In the genomic region with DNA sequence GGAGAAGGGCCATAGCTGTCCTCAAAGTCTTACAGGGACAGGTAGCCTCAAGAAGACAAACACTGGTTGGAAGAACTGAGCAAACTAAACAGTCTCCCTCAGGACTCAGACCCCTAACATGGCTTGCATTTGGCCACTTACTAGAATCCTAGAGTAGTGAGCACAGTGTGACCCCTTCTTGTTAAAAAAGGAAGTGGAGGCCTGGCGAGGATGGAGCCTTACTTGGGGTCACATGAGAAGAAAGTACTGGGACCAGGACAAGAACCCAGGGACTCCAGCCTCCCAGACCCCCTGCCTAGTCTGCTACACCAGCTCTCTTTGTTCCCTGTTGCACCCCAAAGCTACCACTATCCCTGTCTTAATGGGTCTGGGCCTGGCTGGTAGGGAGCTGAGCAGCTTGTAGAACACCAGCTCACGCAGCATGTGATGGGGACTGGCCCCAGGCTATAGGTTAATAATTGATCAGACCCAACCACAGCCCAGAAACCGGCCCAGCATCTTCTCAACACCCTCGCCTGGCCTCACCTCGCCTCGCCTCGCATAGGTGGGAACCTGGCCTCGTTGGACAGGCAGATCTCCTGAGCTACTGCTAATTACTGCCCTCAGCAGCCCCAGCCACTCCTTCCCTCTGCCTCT, we compare ENCODE assay signal across 1 cellular context.
TF ChIP-seq lines count a peak whose summit lies in the region.

No MANE protein-coding gene starts in this region.

TF ChIP-seq in HepG2, 621 proteins besides CTCF, POLR2A, EP300 and RAD21 (continued from another document and continues in another):
- TF ChIP-seq, protein P1, sequence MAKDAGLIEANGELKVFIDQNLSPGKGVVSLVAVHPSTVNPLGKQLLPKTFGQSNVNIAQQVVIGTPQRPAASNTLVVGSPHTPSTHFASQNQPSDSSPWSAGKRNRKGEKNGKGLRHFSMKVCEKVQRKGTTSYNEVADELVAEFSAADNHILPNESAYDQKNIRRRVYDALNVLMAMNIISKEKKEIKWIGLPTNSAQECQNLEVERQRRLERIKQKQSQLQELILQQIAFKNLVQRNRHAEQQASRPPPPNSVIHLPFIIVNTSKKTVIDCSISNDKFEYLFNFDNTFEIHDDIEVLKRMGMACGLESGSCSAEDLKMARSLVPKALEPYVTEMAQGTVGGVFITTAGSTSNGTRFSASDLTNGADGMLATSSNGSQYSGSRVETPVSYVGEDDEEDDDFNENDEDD (CRISPR knock-in tag; IDR thresholded peaks at IDR 0.05; ENCODE audit: borderline replicate concordance): peak; percentile 71; the same call in 1 of the 2 replicates
- peak; percentile 35; the same call in 1 of the 2 replicates for TF ChIP-seq ZNF878 (CRISPR knock-in tag; IDR thresholded peaks at IDR 0.05)
- TF ChIP-seq ZNF792 (CRISPR knock-in tag; IDR thresholded peaks at IDR 0.05): peak; percentile 58; the same call in 1 of the 2 replicates
- peak; percentile 17; the same call in 1 of the 2 replicates for TF ChIP-seq GATAD2A (CRISPR knock-in tag; IDR thresholded peaks at IDR 0.05)
- no peak for TF ChIP-seq ZNF468 (CRISPR knock-in tag; IDR thresholded peaks at IDR 0.05)
- TF ChIP-seq ZNF614 (CRISPR knock-in tag; IDR thresholded peaks at IDR 0.05; ENCODE audit: borderline replicate concordance): no peak
- TF ChIP-seq CAMTA2 (CRISPR knock-in tag; IDR thresholded peaks at IDR 0.05; ENCODE audit: borderline replicate concordance): no peak
- TF ChIP-seq, protein P2, sequence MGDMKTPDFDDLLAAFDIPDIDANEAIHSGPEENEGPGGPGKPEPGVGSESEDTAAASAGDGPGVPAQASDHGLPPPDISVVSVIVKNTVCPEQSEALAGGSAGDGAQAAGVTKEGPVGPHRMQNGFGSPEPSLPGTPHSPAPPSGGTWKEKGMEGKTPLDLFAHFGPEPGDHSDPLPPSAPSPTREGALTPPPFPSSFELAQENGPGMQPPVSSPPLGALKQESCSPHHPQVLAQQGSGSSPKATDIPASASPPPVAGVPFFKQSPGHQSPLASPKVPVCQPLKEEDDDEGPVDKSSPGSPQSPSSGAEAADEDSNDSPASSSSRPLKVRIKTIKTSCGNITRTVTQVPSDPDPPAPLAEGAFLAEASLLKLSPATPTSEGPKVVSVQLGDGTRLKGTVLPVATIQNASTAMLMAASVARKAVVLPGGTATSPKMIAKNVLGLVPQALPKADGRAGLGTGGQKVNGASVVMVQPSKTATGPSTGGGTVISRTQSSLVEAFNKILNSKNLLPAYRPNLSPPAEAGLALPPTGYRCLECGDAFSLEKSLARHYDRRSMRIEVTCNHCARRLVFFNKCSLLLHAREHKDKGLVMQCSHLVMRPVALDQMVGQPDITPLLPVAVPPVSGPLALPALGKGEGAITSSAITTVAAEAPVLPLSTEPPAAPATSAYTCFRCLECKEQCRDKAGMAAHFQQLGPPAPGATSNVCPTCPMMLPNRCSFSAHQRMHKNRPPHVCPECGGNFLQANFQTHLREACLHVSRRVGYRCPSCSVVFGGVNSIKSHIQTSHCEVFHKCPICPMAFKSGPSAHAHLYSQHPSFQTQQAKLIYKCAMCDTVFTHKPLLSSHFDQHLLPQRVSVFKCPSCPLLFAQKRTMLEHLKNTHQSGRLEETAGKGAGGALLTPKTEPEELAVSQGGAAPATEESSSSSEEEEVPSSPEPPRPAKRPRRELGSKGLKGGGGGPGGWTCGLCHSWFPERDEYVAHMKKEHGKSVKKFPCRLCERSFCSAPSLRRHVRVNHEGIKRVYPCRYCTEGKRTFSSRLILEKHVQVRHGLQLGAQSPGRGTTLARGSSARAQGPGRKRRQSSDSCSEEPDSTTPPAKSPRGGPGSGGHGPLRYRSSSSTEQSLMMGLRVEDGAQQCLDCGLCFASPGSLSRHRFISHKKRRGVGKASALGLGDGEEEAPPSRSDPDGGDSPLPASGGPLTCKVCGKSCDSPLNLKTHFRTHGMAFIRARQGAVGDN (CRISPR knock-in tag; IDR thresholded peaks at IDR 0.05): peak; percentile 98
- TF ChIP-seq SRSF9 (IDR thresholded peaks at IDR 0.05; ENCODE audit: borderline replicate concordance, insufficient read depth, low read depth, low read length, poor library complexity, severe bottlenecking): no peak
- no peak for TF ChIP-seq NPAS2 (CRISPR knock-in tag; IDR thresholded peaks at IDR 0.05; ENCODE audit: borderline replicate concordance)
- TF ChIP-seq SYNCRIP (IDR thresholded peaks at IDR 0.05; ENCODE audit: insufficient read depth, low read depth, low read length): no peak
- TF ChIP-seq, protein P3, sequence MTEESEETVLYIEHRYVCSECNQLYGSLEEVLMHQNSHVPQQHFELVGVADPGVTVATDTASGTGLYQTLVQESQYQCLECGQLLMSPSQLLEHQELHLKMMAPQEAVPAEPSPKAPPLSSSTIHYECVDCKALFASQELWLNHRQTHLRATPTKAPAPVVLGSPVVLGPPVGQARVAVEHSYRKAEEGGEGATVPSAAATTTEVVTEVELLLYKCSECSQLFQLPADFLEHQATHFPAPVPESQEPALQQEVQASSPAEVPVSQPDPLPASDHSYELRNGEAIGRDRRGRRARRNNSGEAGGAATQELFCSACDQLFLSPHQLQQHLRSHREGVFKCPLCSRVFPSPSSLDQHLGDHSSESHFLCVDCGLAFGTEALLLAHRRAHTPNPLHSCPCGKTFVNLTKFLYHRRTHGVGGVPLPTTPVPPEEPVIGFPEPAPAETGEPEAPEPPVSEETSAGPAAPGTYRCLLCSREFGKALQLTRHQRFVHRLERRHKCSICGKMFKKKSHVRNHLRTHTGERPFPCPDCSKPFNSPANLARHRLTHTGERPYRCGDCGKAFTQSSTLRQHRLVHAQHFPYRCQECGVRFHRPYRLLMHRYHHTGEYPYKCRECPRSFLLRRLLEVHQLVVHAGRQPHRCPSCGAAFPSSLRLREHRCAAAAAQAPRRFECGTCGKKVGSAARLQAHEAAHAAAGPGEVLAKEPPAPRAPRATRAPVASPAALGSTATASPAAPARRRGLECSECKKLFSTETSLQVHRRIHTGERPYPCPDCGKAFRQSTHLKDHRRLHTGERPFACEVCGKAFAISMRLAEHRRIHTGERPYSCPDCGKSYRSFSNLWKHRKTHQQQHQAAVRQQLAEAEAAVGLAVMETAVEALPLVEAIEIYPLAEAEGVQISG (CRISPR knock-in tag; IDR thresholded peaks at IDR 0.05): peak; percentile 45; the same call in 1 of the 2 replicates
- no peak for TF ChIP-seq ZNF235 (CRISPR knock-in tag; IDR thresholded peaks at IDR 0.05; ENCODE audit: borderline replicate concordance)
- no peak for TF ChIP-seq MAF1 (CRISPR knock-in tag; IDR thresholded peaks at IDR 0.05; ENCODE audit: borderline replicate concordance)
- TF ChIP-seq POGK (CRISPR knock-in tag; conservative IDR thresholded peaks at IDR 0.05): 0 out of 2 replicates have a peak, but pooled peaks have one; percentile 48
- no peak for TF ChIP-seq ELF1 (CRISPR knock-in tag; IDR thresholded peaks at IDR 0.05)
- TF ChIP-seq NRL (CRISPR knock-in tag; IDR thresholded peaks at IDR 0.05; ENCODE audit: borderline replicate concordance): 0 out of 2 replicates have a peak, but pooled peaks have one; percentile 39
- TF ChIP-seq ARID2 (CRISPR knock-in tag; IDR thresholded peaks at IDR 0.05; ENCODE audit: borderline replicate concordance): no peak
- TF ChIP-seq, protein P4, sequence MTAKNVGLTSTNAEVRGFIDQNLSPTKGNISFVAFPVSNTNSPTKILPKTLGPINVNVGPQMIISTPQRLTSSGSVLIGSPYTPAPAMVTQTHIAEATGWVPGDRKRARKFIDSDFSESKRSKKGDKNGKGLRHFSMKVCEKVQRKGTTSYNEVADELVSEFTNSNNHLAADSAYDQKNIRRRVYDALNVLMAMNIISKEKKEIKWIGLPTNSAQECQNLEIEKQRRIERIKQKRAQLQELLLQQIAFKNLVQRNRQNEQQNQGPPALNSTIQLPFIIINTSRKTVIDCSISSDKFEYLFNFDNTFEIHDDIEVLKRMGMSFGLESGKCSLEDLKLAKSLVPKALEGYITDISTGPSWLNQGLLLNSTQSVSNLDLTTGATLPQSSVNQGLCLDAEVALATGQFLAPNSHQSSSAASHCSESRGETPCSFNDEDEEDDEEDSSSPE (CRISPR knock-in tag; IDR thresholded peaks at IDR 0.05): 0 out of 2 replicates have a peak, but pooled peaks have one; percentile 47
- 0 out of 2 replicates have a peak, but pooled peaks have one; percentile 20 for TF ChIP-seq MIXL1 (CRISPR knock-in tag; IDR thresholded peaks at IDR 0.05)
- TF ChIP-seq ZNF720 (CRISPR knock-in tag; IDR thresholded peaks at IDR 0.05): no peak
- TF ChIP-seq KLF9 (CRISPR knock-in tag; IDR thresholded peaks at IDR 0.05; ENCODE audit: low read depth): no peak
- no peak for TF ChIP-seq ZBTB14 (CRISPR knock-in tag; IDR thresholded peaks at IDR 0.05)
- TF ChIP-seq ZNF891 (CRISPR knock-in tag; IDR thresholded peaks at IDR 0.05): peak; percentile 73; the same call in 1 of the 2 replicates
- no peak for TF ChIP-seq SMAD1 (CRISPR knock-in tag; IDR thresholded peaks at IDR 0.05; ENCODE audit: borderline replicate concordance, low read depth)
- TF ChIP-seq, protein P5, sequence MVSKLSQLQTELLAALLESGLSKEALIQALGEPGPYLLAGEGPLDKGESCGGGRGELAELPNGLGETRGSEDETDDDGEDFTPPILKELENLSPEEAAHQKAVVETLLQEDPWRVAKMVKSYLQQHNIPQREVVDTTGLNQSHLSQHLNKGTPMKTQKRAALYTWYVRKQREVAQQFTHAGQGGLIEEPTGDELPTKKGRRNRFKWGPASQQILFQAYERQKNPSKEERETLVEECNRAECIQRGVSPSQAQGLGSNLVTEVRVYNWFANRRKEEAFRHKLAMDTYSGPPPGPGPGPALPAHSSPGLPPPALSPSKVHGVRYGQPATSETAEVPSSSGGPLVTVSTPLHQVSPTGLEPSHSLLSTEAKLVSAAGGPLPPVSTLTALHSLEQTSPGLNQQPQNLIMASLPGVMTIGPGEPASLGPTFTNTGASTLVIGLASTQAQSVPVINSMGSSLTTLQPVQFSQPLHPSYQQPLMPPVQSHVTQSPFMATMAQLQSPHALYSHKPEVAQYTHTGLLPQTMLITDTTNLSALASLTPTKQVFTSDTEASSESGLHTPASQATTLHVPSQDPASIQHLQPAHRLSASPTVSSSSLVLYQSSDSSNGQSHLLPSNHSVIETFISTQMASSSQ (IDR thresholded peaks at IDR 0.05; ENCODE audit: low read depth): peak; percentile 92
- TF ChIP-seq, protein P5 (CRISPR knock-in tag; IDR thresholded peaks at IDR 0.05; ENCODE audit: borderline replicate concordance): peak; percentile 97
- TF ChIP-seq TAF1 (CRISPR knock-in tag; IDR thresholded peaks at IDR 0.05): peak; percentile 27; the same call in 1 of the 2 replicates
- no peak for TF ChIP-seq ZNF367 (CRISPR knock-in tag; IDR thresholded peaks at IDR 0.05; ENCODE audit: borderline replicate concordance)
- 0 out of 2 replicates have a peak, but pooled peaks have one; percentile 27 for TF ChIP-seq SPEN (CRISPR knock-in tag; IDR thresholded peaks at IDR 0.05; ENCODE audit: low read depth)
- no peak for TF ChIP-seq ZNF124 (CRISPR knock-in tag; IDR thresholded peaks at IDR 0.05)
- no peak for TF ChIP-seq ZNF670 (CRISPR knock-in tag; IDR thresholded peaks at IDR 0.05; ENCODE audit: borderline replicate concordance)
- no peak for TF ChIP-seq DDIT3 (CRISPR knock-in tag; IDR thresholded peaks at IDR 0.05)
- TF ChIP-seq, protein P6, sequence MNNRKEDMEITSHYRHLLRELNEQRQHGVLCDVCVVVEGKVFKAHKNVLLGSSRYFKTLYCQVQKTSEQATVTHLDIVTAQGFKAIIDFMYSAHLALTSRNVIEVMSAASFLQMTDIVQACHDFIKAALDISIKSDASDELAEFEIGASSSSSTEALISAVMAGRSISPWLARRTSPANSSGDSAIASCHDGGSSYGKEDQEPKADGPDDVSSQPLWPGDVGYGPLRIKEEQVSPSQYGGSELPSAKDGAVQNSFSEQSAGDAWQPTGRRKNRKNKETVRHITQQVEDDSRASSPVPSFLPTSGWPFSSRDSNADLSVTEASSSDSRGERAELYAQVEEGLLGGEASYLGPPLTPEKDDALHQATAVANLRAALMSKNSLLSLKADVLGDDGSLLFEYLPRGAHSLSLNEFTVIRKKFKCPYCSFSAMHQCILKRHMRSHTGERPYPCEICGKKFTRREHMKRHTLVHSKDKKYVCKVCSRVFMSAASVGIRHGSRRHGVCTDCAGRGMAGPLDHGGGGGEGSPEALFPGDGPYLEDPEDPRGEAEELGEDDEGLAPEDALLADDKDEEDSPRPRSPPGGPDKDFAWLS (CRISPR knock-in tag; IDR thresholded peaks at IDR 0.05; ENCODE audit: borderline replicate concordance): no peak
- TF ChIP-seq ZNF282 (IDR thresholded peaks at IDR 0.05; ENCODE audit: partially characterized antibody): no peak
- peak; percentile 55; the same call in 1 of the 2 replicates for TF ChIP-seq RXRA (CRISPR knock-in tag; IDR thresholded peaks at IDR 0.05)
- TF ChIP-seq ZNF207 (IDR thresholded peaks at IDR 0.05; ENCODE audit: borderline replicate concordance): no peak
- no peak for TF ChIP-seq ZNF572 (CRISPR knock-in tag; IDR thresholded peaks at IDR 0.05)
- no peak for TF ChIP-seq SRSF1 (optimal IDR thresholded peaks at IDR 0.05; ENCODE audit: low read depth, low read length)
